ENCODE assay signal across 1 cellular context in the genomic region with DNA sequence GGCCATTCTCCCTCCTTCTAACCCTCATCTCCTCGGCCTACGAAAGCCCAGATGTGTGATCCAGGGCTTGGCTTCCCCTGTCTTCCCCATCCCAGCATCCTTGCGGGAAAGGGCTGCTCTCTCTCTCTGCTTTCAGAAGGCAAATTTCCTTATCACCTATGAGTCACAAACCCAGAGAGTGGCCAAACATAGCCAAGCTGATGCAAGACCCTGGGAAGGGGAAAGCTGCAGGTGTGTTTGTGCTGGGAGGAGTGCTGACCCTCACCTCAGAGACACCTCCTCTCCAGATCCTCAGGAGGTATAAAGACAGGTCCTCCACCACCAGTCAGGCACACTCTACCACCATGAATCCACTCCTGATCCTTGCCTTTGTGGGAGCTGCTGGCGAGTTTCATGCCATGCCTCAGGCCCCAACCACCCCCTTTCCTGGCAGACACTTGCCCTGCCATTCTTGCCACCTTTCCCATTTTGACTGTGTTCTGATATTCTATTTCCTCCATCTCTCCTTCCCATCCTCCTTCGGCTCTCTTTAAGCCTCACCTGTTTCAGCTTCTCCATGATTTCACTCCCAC.
TF ChIP-seq lines count a peak whose summit lies in the region.

No MANE protein-coding gene starts in this region.

TF ChIP-seq in HEK293, 187 proteins besides CTCF, POLR2A, EP300 and RAD21 (continued from another document):
- no peak for TF ChIP-seq ZNF544 (tag by site-specific recombination; IDR thresholded peaks at IDR 0.05)
